13 cellular contexts compared by ENCODE assay signal in the genomic region with DNA sequence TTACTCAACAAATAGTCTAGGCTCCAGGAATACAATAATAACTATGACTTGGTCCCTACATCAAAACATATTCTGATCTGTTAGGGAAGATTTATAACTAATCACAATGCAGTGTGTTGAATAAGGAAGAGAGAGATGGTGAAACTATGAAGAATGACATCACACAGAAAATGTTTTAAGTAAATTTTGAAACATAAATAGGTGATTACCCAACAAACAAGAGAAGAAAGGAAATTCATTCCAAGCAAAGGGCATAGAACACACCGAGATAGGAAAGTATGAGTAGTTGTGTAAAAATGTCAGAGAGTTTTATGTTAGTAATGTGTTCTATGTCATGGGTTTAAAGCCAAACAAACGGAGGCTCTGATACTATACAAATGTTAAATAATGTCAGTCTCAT. TPM values are rescaled to one million over a fixed set of nuclear protein-coding genes. Genes with fewer than 3 reads are reported as not detected.
DNase-seq lines count a peak whose midpoint lies in the region; ATAC-seq, FAIRE-seq and TF ChIP-seq lines count a peak whose summit lies in the region.
"Had no signal": no experiment of that assay in that cellular context is flagged by ENCODE, and none has a peak within 500 bp of the region (broad histone marks: within the 10 kb centered on the region; RNA-seq: fewer than 3 reads in every experiment).

No MANE protein-coding gene starts in this region.

- H3K79me2 ChIP-seq in astrocyte (ENCODE audit: insufficient read depth, low read length) = peaks cover 23% of the 10 kb centered on the region

- peaks cover 53% of the 10 kb centered on the region for H3K36me3 ChIP-seq in astrocyte (ENCODE audit: insufficient read depth, low read length)
- peaks cover 12 to 99% of the 10 kb centered on the region in 2 experiments for H3K36me3 ChIP-seq in mesenchymal stem cell (ENCODE audit: control insufficient read depth in 1 of 2, insufficient read depth in 2 of 2, low read depth in 1 of 2, low read length in 2 of 2)

- H3K4me2 ChIP-seq in astrocyte (ENCODE audit: low read length) = no peak overlapping the region
- no peak overlapping the region for H3K4me2 ChIP-seq in mesenchymal stem cell (ENCODE audit: low read length, poor library complexity, severe bottlenecking)

- no peak overlapping the region for H3K27ac ChIP-seq in astrocyte (ENCODE audit: low read depth, low read length)
- no peak overlapping the region for H3K27ac ChIP-seq in mesenchymal stem cell (ENCODE audit: low read length, poor library complexity, severe bottlenecking)
- H3K27ac ChIP-seq: cardiac muscle cell had no signal

- no peaks in the 10 kb centered on the region for H3K9me3 Mint-ChIP-seq in CD14-positive monocyte
- H3K9me3 Mint-ChIP-seq in HFFc6 = no peaks in the 10 kb centered on the region
- no peaks in the 10 kb centered on the region for H3K9me3 Mint-ChIP-seq in astrocyte (ENCODE audit: unreplicated experiment)
- no peaks in the 10 kb centered on the region for H3K9me3 Mint-ChIP-seq in natural killer cell

- H3K4me3 ChIP-seq in astrocyte (ENCODE audit: insufficient read depth, low read depth, low read length) (no peak overlapping the region), mesenchymal stem cell (ENCODE audit: insufficient read depth in 1 of 2, low read depth in 1 of 2, low read length in 2 of 2) (no peak overlapping the region)
- H3K4me3 ChIP-seq: cardiac muscle cell had no signal

- no peak overlapping the region for H2BK15ac ChIP-seq in mesenchymal stem cell (ENCODE audit: low read depth, poor library complexity, severe bottlenecking)

- H3K4me3 Mint-ChIP-seq in CD14-positive monocyte (no peak overlapping the region), HFFc6 (no peak overlapping the region), astrocyte (ENCODE audit: unreplicated experiment) (no peak overlapping the region), natural killer cell (no peak overlapping the region)

- H3K79me1 ChIP-seq in mesenchymal stem cell (replicated peaks; ENCODE audit: low read length, poor library complexity, severe bottlenecking) = peaks cover 20% of the 10 kb centered on the region

- H3K23ac ChIP-seq in mesenchymal stem cell (ENCODE audit: low read length in 2 of 2) = no peak overlapping the region

- no peak overlapping the region for H2BK120ac ChIP-seq in mesenchymal stem cell (ENCODE audit: low read depth, low read length)

- no peak overlapping the region for H3K14ac ChIP-seq in mesenchymal stem cell (ENCODE audit: low read length in 2 of 2)

- H3K4ac ChIP-seq in mesenchymal stem cell (ENCODE audit: low read depth in 1 of 2, low read length in 2 of 2) = no peak overlapping the region

- H3K27me3 Mint-ChIP-seq in CD14-positive monocyte (ENCODE audit: low read depth in 3 of 3) = no peaks in the 10 kb centered on the region
- no peaks in the 10 kb centered on the region for H3K27me3 Mint-ChIP-seq in HFFc6 (ENCODE audit: insufficient read depth)
- no peaks in the 10 kb centered on the region for H3K27me3 Mint-ChIP-seq in astrocyte (ENCODE audit: low read depth, unreplicated experiment)
- no peaks in the 10 kb centered on the region for H3K27me3 Mint-ChIP-seq in natural killer cell (ENCODE audit: low read depth in 2 of 2)

- peaks cover 21% of the 10 kb centered on the region for H4K20me1 ChIP-seq in astrocyte (ENCODE audit: insufficient read depth, low read length)

- peak overlapping the region; percentile 78 to 92 (median 89) for H3K27ac Mint-ChIP-seq in CD14-positive monocyte
- peak overlapping the region; percentile 69 for H3K27ac Mint-ChIP-seq in HFFc6
- H3K27ac Mint-ChIP-seq in astrocyte (ENCODE audit: unreplicated experiment) = no peak overlapping the region
- peak overlapping the region in 1 of 2 donors; percentile 8 for H3K27ac Mint-ChIP-seq in natural killer cell

- no peak for TF ChIP-seq CTCF in CD14-positive monocyte (IDR thresholded peaks at IDR 0.05)
- TF ChIP-seq CTCF in HFFc6 (IDR thresholded peaks at IDR 0.05) = no peak
- no peak for TF ChIP-seq CTCF in astrocyte (IDR thresholded peaks at IDR 0.05; ENCODE audit: insufficient read depth, low read depth, low read length)
- no peak for TF ChIP-seq CTCF in natural killer cell (IDR thresholded peaks at IDR 0.05)

- H3K27me3 ChIP-seq in astrocyte (ENCODE audit: insufficient read depth, low read length) (no peaks in the 10 kb centered on the region), mesenchymal stem cell (ENCODE audit: control insufficient read depth in 1 of 2, insufficient read depth in 1 of 2, low read length in 2 of 2) (no peaks in the 10 kb centered on the region)
- H3K27me3 ChIP-seq: cardiac muscle cell had no signal

- peak; percentile 13 for FAIRE-seq in astrocyte (lab: Jason Lieb, UNC)
- FAIRE-seq: H1 had no signal

- H2AFZ ChIP-seq in astrocyte (ENCODE audit: low read depth, low read length) = no peak overlapping the region
- no peak overlapping the region for H2AFZ ChIP-seq in mesenchymal stem cell (ENCODE audit: low read depth, low read length)

- TF ChIP-seq POLR2A in erythroblast (IDR thresholded peaks at IDR 0.05; ENCODE audit: low read length) = no peak

- no peak overlapping the region for H3K9ac ChIP-seq in astrocyte (ENCODE audit: low read length)
- H3K9ac ChIP-seq in mesenchymal stem cell (ENCODE audit: low read length) = no peak overlapping the region

- no peak overlapping the region for H2BK5ac ChIP-seq in mesenchymal stem cell (ENCODE audit: low read depth, low read length, poor library complexity, severe bottlenecking)

- H3K36me3 Mint-ChIP-seq in CD14-positive monocyte = peaks cover 68 to 77% of the 10 kb centered on the region in 2 donors
- peaks cover 35% of the 10 kb centered on the region for H3K36me3 Mint-ChIP-seq in HFFc6 (ENCODE audit: low read depth)
- peaks cover 7% of the 10 kb centered on the region for H3K36me3 Mint-ChIP-seq in astrocyte (ENCODE audit: low read depth, unreplicated experiment)
- peaks cover 36% of the 10 kb centered on the region for H3K36me3 Mint-ChIP-seq in natural killer cell

- H2BK12ac ChIP-seq in mesenchymal stem cell (ENCODE audit: low read length in 2 of 2) = no peak overlapping the region

- no peak overlapping the region for H4K8ac ChIP-seq in mesenchymal stem cell (ENCODE audit: low read length)

- intact Hi-C loops in CD14-positive monocyte (cut with micrococcal nuclease) (loop anchor here in 1 of 2 donors (10.0 kb wide), 1 partner anchor 55 kb away; a partner anchor contains a TSS), natural killer cell (cut with micrococcal nuclease) (no loop called here)

- no peak overlapping the region for H3K18ac ChIP-seq in mesenchymal stem cell (ENCODE audit: low read depth in 1 of 2, low read length in 2 of 2)

- H4K91ac ChIP-seq in mesenchymal stem cell (ENCODE audit: low read length) = no peak overlapping the region

- ATAC-seq in natural killer cell = no peak
- ATAC-seq in activated CD4-positive, CD25-positive, alpha-beta regulatory T cell treated with anti-CD3 and anti-CD28 coated beads, Interleukin-2, amount 50 U/mL, for 24 hours = no peak
- ATAC-seq: Right ventricle myocardium inferior had no signal

- no peaks in the 10 kb centered on the region for H3K4me1 ChIP-seq in astrocyte (ENCODE audit: insufficient read depth, low read length)
- no peaks in the 10 kb centered on the region for H3K4me1 ChIP-seq in mesenchymal stem cell (ENCODE audit: control insufficient read depth, insufficient read depth, low read depth, low read length)

- H3K9me3 ChIP-seq in astrocyte (ENCODE audit: insufficient read depth, low read depth, low read length) (no peaks in the 10 kb centered on the region), mesenchymal stem cell (ENCODE audit: control insufficient read depth, low read length) (no peaks in the 10 kb centered on the region)

- DNase-seq in CD14-positive monocyte (ENCODE audit: low spot score) = no peak
- peak; percentile 20 for DNase-seq in HFFc6
- peak; percentile 6 for DNase-seq in astrocyte (ENCODE audit: low read depth)
- peak; percentile 71 for DNase-seq in mesenchymal stem cell
- DNase-seq in natural killer cell = no peak
- no peak for DNase-seq in mesenteric fat pad (ENCODE audit: low spot score)
- no peak for DNase-seq in erythroblast (lab: John Stamatoyannopoulos, UW)
- DNase-seq: NCI-H1436, NCI-H510A had no signal

- 0% methylated on average over 1 of the region's 2 CpGs for WGBS in mesenchymal stem cell

- no peak overlapping the region for H2AK5ac ChIP-seq in mesenchymal stem cell (ENCODE audit: low read length, severe bottlenecking)

- H3K4me1 Mint-ChIP-seq in CD14-positive monocyte = peaks cover 21% of the 10 kb centered on the region
- peaks cover 19% of the 10 kb centered on the region for H3K4me1 Mint-ChIP-seq in HFFc6 (ENCODE audit: low read depth)
- peaks cover 5% of the 10 kb centered on the region for H3K4me1 Mint-ChIP-seq in astrocyte (ENCODE audit: low read depth, unreplicated experiment)
- H3K4me1 Mint-ChIP-seq in natural killer cell = peaks cover 4 to 6% of the 10 kb centered on the region in 2 donors

RNA-seq across cellular contexts. Expression of a gene that starts 13.4 kb away (rescaled TPM):
- polyA plus RNA-seq in CD14-positive monocyte = 100 to 1,000 TPM in 1 of 2 donors, 10 to 100 TPM in 1; 95.2 to 117 TPM
- 100 to 1,000 TPM; 124 to 153 (median 133) TPM for total RNA-seq in HFFc6 (2021; fragmentation: NEBNext Ultra II Directional; extraction: Animal tissue kit (Norgen Biotek cat#: 25700))
- total RNA-seq in astrocyte (117 and 122 TPM in 2 replicates), natural killer cell (10 to 100 TPM; 83.3 to 88.5 (median 86.6) TPM), mesenteric fat pad (158 TPM)
- 410 TPM for polyA plus RNA-seq in mesenchymal stem cell (2013, experiment 1 of 2)
- 430 TPM for polyA plus RNA-seq in mesenchymal stem cell (2013, experiment 2 of 2)

RNA-seq across cellular contexts. Expression of a gene that starts 57.7 kb away (rescaled TPM):
- polyA plus RNA-seq in CD14-positive monocyte = 10 to 100 TPM; 11.5 to 19.7 TPM
- under 1 TPM in 3 of 6 experiments, not detected in 3; 0.10 to 0.23 (median 0.19) TPM for total RNA-seq in HFFc6 (2021; fragmentation: NEBNext Ultra II Directional; extraction: Animal tissue kit (Norgen Biotek cat#: 25700))
- total RNA-seq in astrocyte (0.79 and 1.4 TPM in 2 replicates), natural killer cell (1 to 10 TPM; 1.8 to 5.5 (median 3.8) TPM), mesenteric fat pad (6.4 TPM)
- polyA plus RNA-seq in mesenchymal stem cell (2013, experiment 1 of 2) = 0.30 TPM
- polyA plus RNA-seq in mesenchymal stem cell (2013, experiment 2 of 2) = 0.26 TPM
- total RNA-seq: cardiac muscle cell had no signal

Comparison
In these comparisons a context has a peak if more than half of its experiments do, and no peak if none do; other contexts are left out.
1. DNase-seq: peak in HFFc6 (single experiment), astrocyte (single experiment) and mesenchymal stem cell (single experiment); none in CD14-positive monocyte (single experiment), natural killer cell (single experiment), mesenteric fat pad (single experiment) and erythroblast (0 of 2).